ENCODE assay signal across 22 cellular contexts in the genomic region with DNA sequence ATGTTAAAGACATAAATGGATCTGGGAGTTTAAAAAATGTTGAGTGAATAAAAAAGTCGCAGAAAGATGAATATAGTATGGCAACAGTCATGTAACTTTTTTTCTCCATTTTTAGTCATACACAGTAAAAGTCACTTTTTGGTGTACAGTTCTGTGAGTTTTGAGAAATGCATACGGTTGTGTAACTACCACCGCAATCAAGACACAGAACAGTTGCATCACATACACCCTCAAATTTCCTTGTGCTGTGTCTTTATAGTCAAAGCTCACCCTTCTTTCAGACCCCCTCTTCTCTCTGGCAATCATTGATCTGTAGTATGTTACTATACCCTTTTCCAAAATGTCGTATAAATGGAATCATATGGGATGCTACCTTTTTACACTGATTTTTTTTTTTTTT. TPM values are rescaled to one million over a fixed set of nuclear protein-coding genes. Genes with fewer than 3 reads are reported as not detected.
"Had no signal": no experiment of that assay in that cellular context is flagged by ENCODE, and none has a peak within 500 bp of the region (broad histone marks: within the 10 kb centered on the region; RNA-seq: fewer than 3 reads in every experiment).

No MANE protein-coding gene starts in this region.

- H3K27me3 ChIP-seq: gastrocnemius medialis, heart right ventricle, left lung, upper lobe of left lung had no signal

- ATAC-seq: activated naive CD8-positive, alpha-beta T cell treated with anti-CD3 and anti-CD28 coated beads, Interleukin-2, amount 50 U/mL, for 24 hours; gastrocnemius medialis; left lung had no signal

- H3K27ac ChIP-seq: gastrocnemius medialis had no signal

- H3K36me3 ChIP-seq: gastrocnemius medialis, heart right ventricle, left lung, upper lobe of left lung had no signal

- H3K9me3 ChIP-seq: gastrocnemius medialis had no signal

- H3K27ac Mint-ChIP-seq: activated naive CD8-positive, alpha-beta T cell treated with anti-CD3 and anti-CD28 coated beads, Interleukin-2, amount 50 U/mL, for 24 hours; stimulated activated naive CD8-positive, alpha-beta T cell treated with anti-CD3 and anti-CD28 coated beads, Interleukin-15, Interleukin-2, amounts not matched to agents 100 ng/mL and 50 ng/mL, for 24 hours had no signal

- H3K27me3 Mint-ChIP-seq: activated naive CD8-positive, alpha-beta T cell treated with anti-CD3 and anti-CD28 coated beads, Interleukin-2, amount 50 U/mL, for 24 hours had no signal

- H3K4me1 ChIP-seq: gastrocnemius medialis, upper lobe of left lung had no signal

- H3K4me3 ChIP-seq: gastrocnemius medialis, heart right ventricle, left lung, upper lobe of left lung had no signal

- DNase-seq: activated CD4-positive, alpha-beta T cell treated with anti-CD3 and anti-CD28 coated beads, Interleukin-2, amount 50 U/mL, for 4 hours; activated gamma-delta T cell treated with Interleukin-2 at 50 U/mL for 16 hours; activated naive CD8-positive, alpha-beta T cell treated with anti-CD3 and anti-CD28 coated beads, Interleukin-2, amount 50 U/mL, for 24 hours; activated T-cell treated with anti-CD3 and anti-CD28 coated beads, Interleukin-2, amount 50 U/mL, for 48 hours; effector CD4-positive, alpha-beta T cell; gastrocnemius medialis; heart right ventricle; islet precursor cell; left lung; stimulated activated CD4-positive, alpha-beta T cell treated with anti-CD3 and anti-CD28 coated beads, Interleukin-15, amount 100 ng/mL, for 24 hours; stimulated activated CD4-positive, alpha-beta T cell treated with anti-CD3 and anti-CD28 coated beads, Interleukin-4, amount 100 ng/mL, for 24 hours; upper lobe of left lung had no signal

- H3K4me3 Mint-ChIP-seq: activated naive CD8-positive, alpha-beta T cell treated with anti-CD3 and anti-CD28 coated beads, Interleukin-2, amount 50 U/mL, for 24 hours; stimulated activated naive CD8-positive, alpha-beta T cell treated with anti-CD3 and anti-CD28 coated beads, Interleukin-15, Interleukin-2, amounts not matched to agents 100 ng/mL and 50 ng/mL, for 24 hours had no signal

RNA-seq across cellular contexts. Expression of a gene that starts 48.7 kb away (rescaled TPM):
- total RNA-seq: cardiac septum; endothelial cell of umbilical vein; fibroblast of lung; gastrocnemius medialis; heart right ventricle; left lung; mesenteric fat pad; osteocyte; pulmonary artery endothelial cell; T-helper 2 cell treated with Interferon-gamma antibody and Interleukin-4, amounts not matched to agents 100 ng/mL and 5 ng/mL, for 36 hours; temporal lobe; upper lobe of left lung had no signal
- polyA plus RNA-seq: endothelial cell of umbilical vein, fibroblast of lung, heart right ventricle, neural cell had no signal

RNA-seq across cellular contexts. Expression of a gene that starts 57.3 kb away (rescaled TPM):
- total RNA-seq: cardiac septum; endothelial cell of umbilical vein; fibroblast of lung; gastrocnemius medialis; heart right ventricle; left lung; osteocyte; pulmonary artery endothelial cell; T-helper 2 cell treated with Interferon-gamma antibody and Interleukin-4, amounts not matched to agents 100 ng/mL and 5 ng/mL, for 36 hours; temporal lobe; upper lobe of left lung had no signal
- polyA plus RNA-seq: endothelial cell of umbilical vein, heart right ventricle, neural cell had no signal
